Comparison of ENCODE assay signal across 12 cellular contexts in genomic region chr11:10122337-10123197, GRCh38.
DNase-seq lines count a peak whose midpoint lies in the region; FAIRE-seq and TF ChIP-seq lines count a peak whose summit lies in the region.
"Had no signal": no experiment of that assay in that cellular context is flagged by ENCODE, and none has a peak within 500 bp of the region (broad histone marks: within the 10 kb centered on the region; RNA-seq: fewer than 3 reads in every experiment).

No MANE protein-coding gene starts in this region.

- WGBS in testis, 2 donors: 82 to 83% methylated on average over 5 of the region's 5 CpGs
- WGBS in endodermal cell (ENCODE audit: insufficient coverage in 1 of 2, insufficient read length in 1 of 2), 2 experiments: 89 to 92% methylated on average over 2 to 4 of the region's 5 CpGs

- no peaks in the 10 kb centered on the region for H3K27me3 ChIP-seq in testis
- H3K27me3 ChIP-seq in endodermal cell (ENCODE audit: control insufficient read depth, insufficient read depth, low read length, poor library complexity, severe bottlenecking): no peaks in the 10 kb centered on the region
- H3K27me3 ChIP-seq: dorsolateral prefrontal cortex had no signal

- intact Hi-C loops in testis (cut with DNase I; ENCODE audit: low total_unique reads): no loop called here

- H3K4me1 ChIP-seq in testis (peaks cover 10% of the 10 kb centered on the region), endodermal cell (ENCODE audit: control insufficient read depth, insufficient read depth, low read length) (no peaks in the 10 kb centered on the region)

- TF ChIP-seq CTCF in testis (IDR thresholded peaks at IDR 0.05) (no peak), endodermal cell (conservative IDR thresholded peaks at IDR 0.05) (no peak)

- H3K27ac ChIP-seq in testis (no peak overlapping the region), endodermal cell (ENCODE audit: low read depth, low read length) (no peak overlapping the region)
- H3K27ac ChIP-seq: 22Rv1, dorsolateral prefrontal cortex had no signal

- H3K9me3 ChIP-seq in testis (no peaks in the 10 kb centered on the region), endodermal cell (ENCODE audit: control insufficient read depth, low read length) (no peaks in the 10 kb centered on the region)

- peak; percentile 18 for DNase-seq in DMS53 (lab: John Stamatoyannopoulos, UW)
- DNase-seq in DMS53 treated with DMSO at 0.1 percent for 48 hours (lab: John Stamatoyannopoulos, UW; ENCODE audit: unreplicated experiment): no peak
- peak; percentile 60 for DNase-seq in RCC 7860 (ENCODE audit: low spot score)
- peak; percentile 68 for DNase-seq in glomerular visceral epithelial cell (ENCODE audit: extremely low spot score)
- DNase-seq in testis: peak; percentile 39
- DNase-seq in activated CD8-positive, alpha-beta memory T cell treated with anti-CD3 and anti-CD28 coated beads, Interleukin-2, amount 50 U/mL, for 48 hours: no peak
- DNase-seq in endodermal cell: no peak
- no peak for DNase-seq in pons (ENCODE audit: low spot score)
- DNase-seq: activated CD8-positive, alpha-beta memory T cell treated with anti-CD3 and anti-CD28 coated beads for 24 hours; dorsolateral prefrontal cortex had no signal

- H3K9ac ChIP-seq in endodermal cell (ENCODE audit: extremely low read depth, low read length, poor library complexity, severe bottlenecking): no peak overlapping the region

- no peak overlapping the region for H3K27ac Mint-ChIP-seq in endodermal cell

- TF ChIP-seq POLR2A in testis (IDR thresholded peaks at IDR 0.05): no peak

- H3K4me3 ChIP-seq in testis: no peak overlapping the region
- H3K4me3 ChIP-seq in endodermal cell (ENCODE audit: low read length): no peak overlapping the region
- H3K4me3 ChIP-seq: dorsolateral prefrontal cortex, lung had no signal

- peak; percentile 84 for FAIRE-seq in RCC 7860 (lab: Jason Lieb, UNC)

- no peaks in the 10 kb centered on the region for H3K27me3 Mint-ChIP-seq in endodermal cell (ENCODE audit: insufficient read depth)

- H3K36me3 ChIP-seq in testis (ENCODE audit: low read depth, missing control alignments) (no peaks in the 10 kb centered on the region), endodermal cell (ENCODE audit: control insufficient read depth, insufficient read depth, low read length) (no peaks in the 10 kb centered on the region)

- H3K4me3 Mint-ChIP-seq in endodermal cell: no peak overlapping the region

- no peaks in the 10 kb centered on the region for H3K4me1 Mint-ChIP-seq in endodermal cell

- H3K9me3 Mint-ChIP-seq in endodermal cell: no peaks in the 10 kb centered on the region

- no peaks in the 10 kb centered on the region for H3K36me3 Mint-ChIP-seq in endodermal cell (ENCODE audit: low read depth)

Comparison
In these comparisons a context has a peak if more than half of its experiments do, and no peak if none do; other contexts are left out.
1. DNase-seq: peak in DMS53 (single experiment), RCC 7860 (single experiment), glomerular visceral epithelial cell (single experiment) and testis (single experiment); none in DMS53 treated with DMSO at 0.1 percent for 48 hours (single experiment), activated CD8-positive, alpha-beta memory T cell treated with anti-CD3 and anti-CD28 coated beads, Interleukin-2, amount 50 U/mL, for 48 hours (single experiment), endodermal cell (single experiment) and pons (single experiment).